ENCODE assay signal across 37 cellular contexts in genomic region chr5:43920422-43920821, GRCh38.
"Had no signal": no experiment of that assay in that cellular context is flagged by ENCODE, and none has a peak within 500 bp of the region (broad histone marks: within the 10 kb centered on the region; RNA-seq: fewer than 3 reads in every experiment).

No MANE protein-coding gene starts in this region.

- H3K36me3 Mint-ChIP-seq: activated CD4-positive, alpha-beta memory T cell treated with anti-CD3 and anti-CD28 coated beads for 36 hours; activated naive CD4-positive, alpha-beta T cell treated with anti-CD3 and anti-CD28 coated beads, Interleukin-2, amount 50 U/mL, for 72 hours; activated naive CD8-positive, alpha-beta T cell treated with anti-CD3 and anti-CD28 coated beads for 36 hours had no signal

- H3K4me3 ChIP-seq: adrenal gland, body of pancreas, breast epithelium had no signal

- H3K27ac Mint-ChIP-seq: activated B cell treated with CpG ODN at 0.5 μM for 24 hours; activated CD4-positive, alpha-beta memory T cell treated with anti-CD3 and anti-CD28 coated beads for 36 hours; activated CD4-positive, alpha-beta T cell treated with anti-CD3 and anti-CD28 coated beads, Interleukin-2, amount 10 ng/mL, durations not matched to agents 24 days and 14 days; activated CD8-positive, alpha-beta T cell treated with anti-CD3 and anti-CD28 coated beads for 36 hours; activated naive CD4-positive, alpha-beta T cell treated with anti-CD3 and anti-CD28 coated beads for 36 hours; activated naive CD4-positive, alpha-beta T cell treated with anti-CD3 and anti-CD28 coated beads, Interleukin-2, amount 50 U/mL, for 72 hours; activated naive CD8-positive, alpha-beta T cell treated with anti-CD3 and anti-CD28 coated beads for 36 hours; activated T-cell treated with anti-CD3 and anti-CD28 coated beads, Interleukin-2, amount 50 U/mL, for 72 hours; activated T-helper 1 cell treated with anti-CD3 and anti-CD28 coated beads, Interleukin-12 subunit alpha, Interleukin-12 subunit beta, Interleukin-2, Interleukin-4 antibody, amounts not matched to agents 30 ng/mL and 10 ng/mL and 1 ng/mL, durations not matched to agents 14 hours and 24 hours and 36 hours; activated T-helper 17 cell treated with anti-CD3 and anti-CD28 coated beads, Interleukin-2, amount 50 U/mL, for 72 hours; T-helper 1 cell treated with Interleukin-12 subunit alpha and Interleukin-12 subunit beta and Interleukin-4 antibody, amounts not matched to agents 30 μg/mL and 1 μg/mL, for 36 hours; T-helper 2 cell treated with Interferon-gamma antibody and Interleukin-4, amounts not matched to agents 5 μg/mL and 100 μg/mL, for 36 hours had no signal

- H3K4me1 ChIP-seq: adrenal gland, body of pancreas, breast epithelium had no signal

- H3K27ac ChIP-seq: adrenal gland, body of pancreas, brain microvascular endothelial cell, breast epithelium, VCaP had no signal

- DNase-seq: activated B cell treated with CpG ODN at 0.5 μM for 24 hours; activated CD4-positive, alpha-beta memory T cell treated with anti-CD3 and anti-CD28 coated beads for 36 hours; activated CD4-positive, alpha-beta T cell treated with anti-CD3 and anti-CD28 coated beads for 4 hours; activated CD4-positive, alpha-beta T cell treated with anti-CD3 and anti-CD28 coated beads, Interleukin-2, amount 10 ng/mL, durations not matched to agents 24 days and 14 days; activated CD4-positive, alpha-beta T cell treated with anti-CD3 and anti-CD28 coated beads, Interleukin-2, amount 50 U/mL, for 1 hour; activated CD4-positive, alpha-beta T cell treated with anti-CD3 and anti-CD28 coated beads, Interleukin-2, amount 50 U/mL, for 4 hours; activated CD4-positive, CD25-positive, alpha-beta regulatory T cell treated with anti-CD3 and anti-CD28 coated beads, Interleukin-2, amount 50 U/mL, for 72 hours; activated CD8-positive, alpha-beta memory T cell treated with anti-CD3 and anti-CD28 coated beads, Interleukin-2, amount 50 U/mL, for 4 hours; activated CD8-positive, alpha-beta T cell treated with anti-CD3 and anti-CD28 coated beads for 36 hours; activated effector memory CD4-positive, alpha-beta T cell treated with anti-CD3 and anti-CD28 coated beads, Interleukin-2, amount 50 U/mL, for 16 hours; activated gamma-delta T cell treated with Interleukin-2 at 50 U/mL for 16 hours; activated naive CD4-positive, alpha-beta T cell; activated naive CD4-positive, alpha-beta T cell treated with anti-CD3 and anti-CD28 coated beads for 36 hours; activated naive CD4-positive, alpha-beta T cell treated with anti-CD3 and anti-CD28 coated beads, Interleukin-2, amount 50 U/mL, for 16 hours; activated naive CD8-positive, alpha-beta T cell treated with anti-CD3 and anti-CD28 coated beads for 36 hours; activated T-cell treated with anti-CD3 and anti-CD28 coated beads for 4 hours; activated T-cell treated with anti-CD3 and anti-CD28 coated beads, Interleukin-2, amount 50 U/mL, for 1 hour; activated T-cell treated with anti-CD3 and anti-CD28 coated beads, Interleukin-2, amount 50 U/mL, for 4 hours; activated T-cell treated with anti-CD3 and anti-CD28 coated beads, Interleukin-2, amount 50 U/mL, for 72 hours; adrenal gland; amniotic stem cell; aorta; body of pancreas; brain microvascular endothelial cell; central memory CD4-positive, alpha-beta T cell; T-helper 1 cell; T-helper 2 cell; T-helper 9 cell had no signal

- H3K9me3 ChIP-seq: adrenal gland, body of pancreas, breast epithelium had no signal

- FAIRE-seq: astrocyte, TTC549 had no signal

- H3K4me1 Mint-ChIP-seq: activated B cell treated with CpG ODN at 0.5 μM for 24 hours; activated CD4-positive, alpha-beta T cell treated with anti-CD3 and anti-CD28 coated beads, Interleukin-2, amount 10 ng/mL, durations not matched to agents 24 days and 14 days; activated naive CD8-positive, alpha-beta T cell treated with anti-CD3 and anti-CD28 coated beads for 36 hours; activated T-helper 17 cell treated with anti-CD3 and anti-CD28 coated beads, Interleukin-2, amount 50 U/mL, for 72 hours had no signal

- H3K4me3 Mint-ChIP-seq: activated B cell treated with CpG ODN at 0.5 μM for 24 hours; activated CD4-positive, alpha-beta memory T cell treated with anti-CD3 and anti-CD28 coated beads for 36 hours; activated CD4-positive, alpha-beta T cell treated with anti-CD3 and anti-CD28 coated beads, Interleukin-2, amount 10 ng/mL, durations not matched to agents 24 days and 14 days; activated CD8-positive, alpha-beta T cell treated with anti-CD3 and anti-CD28 coated beads for 36 hours; activated naive CD4-positive, alpha-beta T cell treated with anti-CD3 and anti-CD28 coated beads for 36 hours; activated naive CD8-positive, alpha-beta T cell treated with anti-CD3 and anti-CD28 coated beads for 36 hours; activated T-cell treated with anti-CD3 and anti-CD28 coated beads, Interleukin-2, amount 50 U/mL, for 4 hours; activated T-cell treated with anti-CD3 and anti-CD28 coated beads, Interleukin-2, amount 50 U/mL, for 72 hours; activated T-helper 1 cell treated with anti-CD3 and anti-CD28 coated beads, Interleukin-12 subunit alpha, Interleukin-12 subunit beta, Interleukin-2, Interleukin-4 antibody, amounts not matched to agents 30 ng/mL and 10 ng/mL and 1 ng/mL, durations not matched to agents 14 hours and 24 hours and 36 hours; activated T-helper 17 cell treated with anti-CD3 and anti-CD28 coated beads, Interleukin-2, amount 50 U/mL, for 72 hours; T-helper 1 cell treated with Interleukin-12 subunit alpha and Interleukin-12 subunit beta and Interleukin-4 antibody, amounts not matched to agents 30 μg/mL and 1 μg/mL, for 36 hours; T-helper 2 cell treated with Interferon-gamma antibody and Interleukin-4, amounts not matched to agents 5 μg/mL and 100 μg/mL, for 36 hours had no signal

- H3K9me3 Mint-ChIP-seq: activated CD4-positive, alpha-beta T cell treated with anti-CD3 and anti-CD28 coated beads, Interleukin-2, amount 10 ng/mL, durations not matched to agents 24 days and 14 days; activated naive CD8-positive, alpha-beta T cell treated with anti-CD3 and anti-CD28 coated beads for 36 hours; activated T-cell treated with anti-CD3 and anti-CD28 coated beads, Interleukin-2, amount 50 U/mL, for 4 hours; activated T-cell treated with anti-CD3 and anti-CD28 coated beads, Interleukin-2, amount 50 U/mL, for 72 hours; activated T-helper 17 cell treated with anti-CD3 and anti-CD28 coated beads, Interleukin-2, amount 50 U/mL, for 72 hours; T-helper 1 cell treated with Interleukin-12 subunit alpha and Interleukin-12 subunit beta and Interleukin-4 antibody, amounts not matched to agents 30 μg/mL and 1 μg/mL, for 36 hours had no signal

- ATAC-seq: activated CD8-positive, alpha-beta T cell treated with anti-CD3 and anti-CD28 coated beads for 36 hours; activated naive CD4-positive, alpha-beta T cell treated with anti-CD3 and anti-CD28 coated beads, Interleukin-2, amount 50 U/mL, for 72 hours; activated T-cell treated with anti-CD3 and anti-CD28 coated beads, Interleukin-2, amount 50 U/mL, for 4 hours; activated T-cell treated with anti-CD3 and anti-CD28 coated beads, Interleukin-2, amount 50 U/mL, for 72 hours; activated T-helper 17 cell treated with anti-CD3 and anti-CD28 coated beads, Interleukin-2, amount 50 U/mL, for 72 hours; body of pancreas had no signal
